8 cellular contexts compared by ENCODE assay signal in the genomic region with DNA sequence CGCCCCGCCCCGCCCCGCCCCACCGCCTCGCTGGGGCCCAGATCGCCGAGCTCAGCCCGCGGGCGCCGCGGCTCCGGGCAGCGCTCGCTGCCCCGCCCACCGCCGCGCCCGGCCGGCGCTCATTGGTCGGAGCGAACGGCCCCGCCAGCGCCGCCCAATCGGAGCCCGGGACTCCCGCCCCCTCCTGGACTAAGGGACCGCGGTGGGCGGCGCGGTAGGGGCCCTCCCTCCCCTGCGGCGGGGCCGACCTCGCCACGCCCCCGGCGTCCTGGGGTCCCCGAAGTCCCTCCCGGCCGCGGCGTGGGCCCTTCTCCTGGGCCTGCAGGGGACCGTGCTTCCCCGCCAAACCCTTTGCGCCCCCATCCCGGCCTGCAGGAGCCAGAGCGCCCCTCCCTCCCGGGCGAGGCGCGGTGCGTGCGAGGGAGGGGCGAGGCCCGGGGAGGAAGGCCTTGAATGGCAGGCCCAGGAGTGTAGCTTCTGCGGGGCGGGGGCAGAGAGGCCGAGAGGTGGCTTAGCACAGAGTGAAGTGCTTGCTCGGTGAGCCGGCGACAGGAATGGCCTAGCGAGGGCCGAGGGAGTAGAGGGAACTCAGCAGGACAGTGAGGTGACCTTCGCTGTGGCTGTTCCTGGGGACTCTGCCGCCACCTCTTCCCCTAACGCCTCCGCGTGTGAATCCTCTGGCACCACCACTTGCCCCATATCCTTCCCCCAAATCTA. TPM values are rescaled to one million over a fixed set of nuclear protein-coding genes. Genes with fewer than 3 reads are reported as not detected.
DNase-seq lines count a peak whose midpoint lies in the region; ATAC-seq lines count a peak whose summit lies in the region.

A gene (minus strand): TSS at position 51 of the 717 bp plus-strand sequence. CDS start 7,366 bp downstream, outside the sequence.

- DNase-seq in AG08396 (ENCODE audit: low spot score) (peak; percentile 99), NCI-H446 (lab: John Stamatoyannopoulos, UW) (peak; percentile 35 to 91), left lobe of liver (ENCODE audit: low spot score) (peak; percentile 82)
- peak; percentile 84 to 86 for DNase-seq in activated CD4-positive, alpha-beta T cell treated with anti-CD3 and anti-CD28 coated beads for 4 hours
- peak; percentile 87 to 92 for DNase-seq in stimulated activated CD4-positive, alpha-beta T cell treated with anti-CD3 and anti-CD28 coated beads, Interleukin-2, amount 100 ng/mL, for 24 hours

- ATAC-seq in GM18873 (IDR thresholded peaks at IDR 0.05; ENCODE audit: low FRiP score, unreplicated experiment) = peak; percentile 44
- ATAC-seq in HG03108 (IDR thresholded peaks at IDR 0.05; ENCODE audit: unreplicated experiment) = peak; percentile 86
- peak; percentile 87 for ATAC-seq in left lobe of liver

- peak within 1 kb of the TSS; percentile 65 for H3K27ac ChIP-seq in cingulate gyrus (ENCODE audit: low read depth, low read length)

RNA-seq across cellular contexts. Expression of the gene that starts here (rescaled TPM):
- total RNA-seq in left lobe of liver = 0.35 TPM

Comparison
In these comparisons a context has a peak if more than half of its experiments do, and no peak if none do; other contexts are left out.
1. Peak in every context shown above with its lines: DNase-seq, ATAC-seq and H3K27ac ChIP-seq.
2. Peak in DNase-seq and ATAC-seq in left lobe of liver; RNA of the gene not detected or under 1 TPM.